In the genomic region with DNA sequence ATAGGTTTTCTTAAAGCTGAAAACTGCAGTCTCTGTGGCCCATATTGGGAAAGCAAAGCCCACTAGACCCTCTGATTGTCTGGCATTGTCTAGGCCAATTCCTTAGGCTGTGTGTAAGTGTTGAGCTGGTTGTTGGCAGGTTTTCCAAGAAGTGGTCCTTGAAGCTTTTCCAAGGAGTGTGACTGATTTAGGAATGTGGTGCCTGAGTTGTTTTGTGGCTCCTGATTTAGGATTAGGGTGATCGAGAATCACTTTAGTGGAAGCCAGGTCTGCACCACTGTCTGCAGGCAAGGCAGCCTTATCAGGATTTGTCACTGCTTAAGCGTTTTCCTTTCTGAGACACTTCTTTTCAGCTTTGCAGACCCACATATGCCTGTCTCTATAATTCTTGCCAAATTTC, we compare ENCODE assay signal across 26 cellular contexts.
"Had no signal": no experiment of that assay in that cellular context is flagged by ENCODE, and none has a peak within 500 bp of the region (broad histone marks: within the 10 kb centered on the region; RNA-seq: fewer than 3 reads in every experiment).

No MANE protein-coding gene starts in this region.

- H3K4me3 ChIP-seq: coronary artery, dorsolateral prefrontal cortex, gastroesophageal sphincter had no signal

- H3K27me3 ChIP-seq: brain microvascular endothelial cell, gastroesophageal sphincter had no signal

- ATAC-seq: activated naive CD4-positive, alpha-beta T cell treated with anti-CD3 and anti-CD28 coated beads, Interleukin-2, amount 50 U/mL, for 72 hours; activated T-cell treated with anti-CD3 and anti-CD28 coated beads, Interleukin-2, amount 50 U/mL, for 72 hours; esophagus mucosa; gastroesophageal sphincter; WTC11 had no signal

- DNase-seq: activated CD4-positive, alpha-beta memory T cell treated with anti-CD3 and anti-CD28 coated beads, Interleukin-2, amount 10 ng/mL, durations not matched to agents 7 days and 5 days; activated CD4-positive, alpha-beta T cell treated with anti-CD3 and anti-CD28 coated beads for 1 hour; activated CD4-positive, alpha-beta T cell treated with anti-CD3 and anti-CD28 coated beads for 4 hours; activated CD4-positive, alpha-beta T cell treated with anti-CD3 and anti-CD28 coated beads, Interleukin-2, amount 10 ng/mL, durations not matched to agents 7 days and 5 days; activated CD4-positive, alpha-beta T cell treated with anti-CD3 and anti-CD28 coated beads, Interleukin-2, amount 50 U/mL, for 4 hours; activated CD8-positive, alpha-beta memory T cell treated with anti-CD3 and anti-CD28 coated beads, Interleukin-2, amount 50 U/mL, for 48 hours; activated gamma-delta T cell; activated naive CD4-positive, alpha-beta T cell; activated naive CD4-positive, alpha-beta T cell treated with anti-CD3 and anti-CD28 coated beads, Interleukin-2, amount 10 ng/mL, durations not matched to agents 7 days and 5 days; activated naive CD8-positive, alpha-beta T cell treated with anti-CD3 and anti-CD28 coated beads, Interleukin-2, amount 10 ng/mL, durations not matched to agents 7 days and 5 days; activated T-cell treated with anti-CD3 and anti-CD28 coated beads for 4 hours; activated T-cell treated with anti-CD3 and anti-CD28 coated beads, Interleukin-2, amount 50 U/mL, for 24 hours; activated T-cell treated with anti-CD3 and anti-CD28 coated beads, Interleukin-2, amount 50 U/mL, for 72 hours; amniotic stem cell; anterior cingulate cortex; brain microvascular endothelial cell; dorsolateral prefrontal cortex; effector memory CD4-positive, alpha-beta T cell; endodermal cell; foreskin melanocyte; T-helper 2 cell had no signal

- H3K36me3 ChIP-seq: brain microvascular endothelial cell, gastroesophageal sphincter had no signal

- H3K9me3 ChIP-seq: gastroesophageal sphincter had no signal
